8 cellular contexts compared by ENCODE assay signal in genomic region chr2:57720728-57721627, GRCh38.
DNase-seq lines count a peak whose midpoint lies in the region; ATAC-seq and TF ChIP-seq lines count a peak whose summit lies in the region.

No MANE protein-coding gene starts in this region.

- no peak overlapping the region for H3K4me3 ChIP-seq in parathyroid adenoma (ENCODE audit: low read depth, low read length)
- H3K4me3 ChIP-seq in effector memory CD4-positive, alpha-beta T cell (ENCODE audit: insufficient read depth, low read depth, low read length, poor library complexity, severe bottlenecking) = no peak overlapping the region

- no peaks in the 10 kb centered on the region for H3K79me2 ChIP-seq in parathyroid adenoma

- H2AFZ ChIP-seq in parathyroid adenoma = peak overlapping the region; percentile 74

- ATAC-seq in GM21360 (IDR thresholded peaks at IDR 0.05; ENCODE audit: unreplicated experiment) (peak; percentile 97), HG03558 (IDR thresholded peaks at IDR 0.05; ENCODE audit: extremely low read depth, unreplicated experiment) (peak; percentile 98)

- H3K27me3 ChIP-seq in parathyroid adenoma (ENCODE audit: control insufficient read depth, insufficient read depth, low read length) = no peaks in the 10 kb centered on the region
- H3K27me3 ChIP-seq in effector memory CD4-positive, alpha-beta T cell (replicated peaks; ENCODE audit: control insufficient read depth, insufficient read depth, low read length, poor library complexity, severe bottlenecking) = no peaks in the 10 kb centered on the region

- no peak overlapping the region for H3K27ac Mint-ChIP-seq in glutamatergic neuron (ENCODE audit: unreplicated experiment)

- H3K9me3 ChIP-seq in parathyroid adenoma (ENCODE audit: control insufficient read depth, low read length) = no peaks in the 10 kb centered on the region
- H3K9me3 ChIP-seq in effector memory CD4-positive, alpha-beta T cell (ENCODE audit: control insufficient read depth, low read length) = no peaks in the 10 kb centered on the region

- no peaks in the 10 kb centered on the region for H3K36me3 Mint-ChIP-seq in glutamatergic neuron (ENCODE audit: unreplicated experiment)

- no peaks in the 10 kb centered on the region for H3K4me1 ChIP-seq in parathyroid adenoma
- no peaks in the 10 kb centered on the region for H3K4me1 ChIP-seq in effector memory CD4-positive, alpha-beta T cell (ENCODE audit: control insufficient read depth, insufficient read depth, low read length, poor library complexity, severe bottlenecking)

- no peak overlapping the region for H3K27ac ChIP-seq in parathyroid adenoma
- H3K27ac ChIP-seq in effector memory CD4-positive, alpha-beta T cell (ENCODE audit: insufficient read depth, low read length, poor library complexity, severe bottlenecking) = no peak overlapping the region

- TF ChIP-seq CTCF in glutamatergic neuron (IDR thresholded peaks at IDR 0.05; ENCODE audit: partially characterized antibody, unreplicated experiment) (peak; percentile 75), parathyroid adenoma (IDR thresholded peaks at IDR 0.05) (peak; percentile 56)

- H3K27me3 Mint-ChIP-seq in glutamatergic neuron (ENCODE audit: unreplicated experiment) = no peaks in the 10 kb centered on the region

- H3K9me3 Mint-ChIP-seq in glutamatergic neuron (ENCODE audit: unreplicated experiment) = no peaks in the 10 kb centered on the region

- no peaks in the 10 kb centered on the region for H3K4me1 Mint-ChIP-seq in glutamatergic neuron (ENCODE audit: low read depth, unreplicated experiment)

- H3K36me3 ChIP-seq in parathyroid adenoma (ENCODE audit: control insufficient read depth, insufficient read depth, low read length) = no peaks in the 10 kb centered on the region
- H3K36me3 ChIP-seq in effector memory CD4-positive, alpha-beta T cell (ENCODE audit: control insufficient read depth, insufficient read depth, low read length) = no peaks in the 10 kb centered on the region

- no peak overlapping the region for H3K9ac ChIP-seq in parathyroid adenoma

- H3K4me2 ChIP-seq in parathyroid adenoma (ENCODE audit: low read length) = peak overlapping the region; percentile 62

- peak; percentile 67 for DNase-seq in Daoy (ENCODE audit: low read depth)
- peak; percentile 34 for DNase-seq in NOMO-1 treated with dmso at 0.1 percent for 144 hours (lab: John Stamatoyannopoulos, UW; ENCODE audit: unreplicated experiment)
- peak; percentile 2 for DNase-seq in activated naive CD4-positive, alpha-beta T cell treated with Interleukin-2 at 50 U/mL for 16 hours
- peak; percentile 53 for DNase-seq in glutamatergic neuron
- no peak for DNase-seq in effector memory CD4-positive, alpha-beta T cell

- no peak overlapping the region for H3K4me3 Mint-ChIP-seq in glutamatergic neuron (ENCODE audit: unreplicated experiment)

Comparison
In these comparisons a context has a peak if more than half of its experiments do, and no peak if none do; other contexts are left out.
1. DNase-seq: peak in Daoy (single experiment), NOMO-1 treated with dmso at 0.1 percent for 144 hours (single experiment), activated naive CD4-positive, alpha-beta T cell treated with Interleukin-2 at 50 U/mL for 16 hours (single experiment) and glutamatergic neuron (single experiment); none in effector memory CD4-positive, alpha-beta T cell (0 of 3).